In genomic region chr2:83827618-83828017, GRCh38 we compare ENCODE assay signal across 22 cellular contexts.
DNase-seq lines count a peak whose midpoint lies in the region; ATAC-seq and TF ChIP-seq lines count a peak whose summit lies in the region.
"Had no signal": no experiment of that assay in that cellular context is flagged by ENCODE, and none has a peak within 500 bp of the region (broad histone marks: within the 10 kb centered on the region; RNA-seq: fewer than 3 reads in every experiment).

No MANE protein-coding gene starts in this region.

- BruUV-seq in PC-3 (replicated peaks; lab: Mats Ljungman, UMichigan): no TSS peak

- CTCF ChIA-PET in PC-3 (lab: Charles Lee): no interaction called here

- DNase-seq in DMS53 (lab: John Stamatoyannopoulos, UW) (peak; percentile 12), DMS53 treated with DMSO at 0.1 percent for 48 hours (lab: John Stamatoyannopoulos, UW; ENCODE audit: unreplicated experiment) (no peak), PC-3 (peak; percentile 3), endothelial cell (ENCODE audit: low spot score) (no peak), retinal pigment epithelial cell (ENCODE audit: low read depth) (peak; percentile 0), UCSD-AML1 (lab: John Stamatoyannopoulos, UW; ENCODE audit: unreplicated experiment) (no peak)
- DNase-seq: activated CD4-positive, alpha-beta T cell treated with anti-CD3 and anti-CD28 coated beads for 36 hours; dorsolateral prefrontal cortex; NCI-H1417; NCI-H526 treated with DMSO at 0.1 percent for 48 hours; OCI-M1; SJCRH30; stimulated activated CD4-positive, alpha-beta T cell treated with anti-CD3 and anti-CD28 coated beads, Interleukin-12 subunit alpha, Interleukin-12 subunit beta, amount 100 ng/mL, for 4 hours; stimulated activated CD8-positive, alpha-beta memory T cell treated with anti-CD3 and anti-CD28 coated beads, Interleukin-4, amount 100 ng/mL, for 48 hours; T1000 had no signal

- TF ChIP-seq CTCF in PC-3 (conservative IDR thresholded peaks at IDR 0.05; ENCODE audit: low read depth, low read length) (peak; percentile 58), endothelial cell (IDR thresholded peaks at IDR 0.05; ENCODE audit: unreplicated experiment) (peak; percentile 13), retinal pigment epithelial cell (conservative IDR thresholded peaks at IDR 0.05; ENCODE audit: low read depth, low read length) (peak; percentile 40)

- H3K4me2 ChIP-seq in PC-3 (ENCODE audit: low read length): no peak overlapping the region
- H3K4me2 ChIP-seq: A549, BLaER1 had no signal

- peaks cover 3% of the 10 kb centered on the region for H3K27me3 Mint-ChIP-seq in endothelial cell (ENCODE audit: unreplicated experiment)

- ATAC-seq in PC-3: no peak
- no peak for ATAC-seq in HG03039 (IDR thresholded peaks at IDR 0.05; ENCODE audit: unreplicated experiment)
- no peak for ATAC-seq in GM19463 (IDR thresholded peaks at IDR 0.05; ENCODE audit: unreplicated experiment)
- ATAC-seq: A549; activated CD4-positive, alpha-beta T cell treated with anti-CD3 and anti-CD28 coated beads for 36 hours; gastroesophageal sphincter had no signal

- H3K9me2 ChIP-seq in PC-3 (replicated peaks; ENCODE audit: low read length): no peaks in the 10 kb centered on the region

- no peak overlapping the region for H3K9ac ChIP-seq in PC-3 (ENCODE audit: low read length)
- H3K9ac ChIP-seq: BLaER1 had no signal

- H3K9me3 ChIP-seq in PC-3 (ENCODE audit: low read length): no peaks in the 10 kb centered on the region
- H3K9me3 ChIP-seq: A549, BLaER1, SJCRH30 had no signal

- H4K20me1 ChIP-seq in PC-3 (ENCODE audit: low read length): no peaks in the 10 kb centered on the region
- H4K20me1 ChIP-seq: BLaER1 had no signal

- no peak overlapping the region for H2AFZ ChIP-seq in PC-3 (ENCODE audit: low read length)

- H3K79me2 ChIP-seq in PC-3 (ENCODE audit: low read length): no peaks in the 10 kb centered on the region

- no peaks in the 10 kb centered on the region for H3K9me3 Mint-ChIP-seq in endothelial cell (ENCODE audit: unreplicated experiment)
- H3K9me3 Mint-ChIP-seq: activated T-helper 2 cell treated with anti-CD3 and anti-CD28 coated beads, Interferon-gamma antibody, Interleukin-2, Interleukin-4, amounts not matched to agents 10 μg/mL and 5 μg/mL and 100 μg/mL, durations not matched to agents 14 hours and 24 hours and 36 hours had no signal

- H3K27me3 ChIP-seq in PC-3 (ENCODE audit: low read length): no peaks in the 10 kb centered on the region
- H3K27me3 ChIP-seq: BLaER1, cardiac muscle cell, gastroesophageal sphincter, SJCRH30 had no signal

- no peak overlapping the region for H3K4me3 Mint-ChIP-seq in endothelial cell (ENCODE audit: unreplicated experiment)
- H3K4me3 Mint-ChIP-seq: activated CD4-positive, alpha-beta T cell treated with anti-CD3 and anti-CD28 coated beads for 36 hours had no signal

- POLR2A ChIA-PET in PC-3 (lab: Charles Lee; ENCODE audit: unreplicated experiment): no interaction called here

- H3K27ac Mint-ChIP-seq in endothelial cell (ENCODE audit: unreplicated experiment): no peak overlapping the region
- H3K27ac Mint-ChIP-seq: activated CD4-positive, alpha-beta T cell treated with anti-CD3 and anti-CD28 coated beads for 36 hours; activated T-helper 2 cell treated with anti-CD3 and anti-CD28 coated beads, Interferon-gamma antibody, Interleukin-2, Interleukin-4, amounts not matched to agents 10 μg/mL and 5 μg/mL and 100 μg/mL, durations not matched to agents 14 hours and 24 hours and 36 hours had no signal

- H3K4me1 ChIP-seq in PC-3 (ENCODE audit: insufficient read depth, low read length): no peaks in the 10 kb centered on the region
- H3K4me1 ChIP-seq: A549, BLaER1, gastroesophageal sphincter, SJCRH30 had no signal

- H3K27ac ChIP-seq in PC-3 (ENCODE audit: low read length): no peak overlapping the region
- H3K27ac ChIP-seq: A549, BLaER1, cardiac muscle cell, dorsolateral prefrontal cortex, gastroesophageal sphincter, SJCRH30 had no signal

- H3K4me1 Mint-ChIP-seq in endothelial cell (ENCODE audit: unreplicated experiment): no peaks in the 10 kb centered on the region
- H3K4me1 Mint-ChIP-seq: activated CD4-positive, alpha-beta T cell treated with anti-CD3 and anti-CD28 coated beads for 36 hours had no signal

- H3K4me3 ChIP-seq in PC-3 (ENCODE audit: low read length) (no peak overlapping the region), retinal pigment epithelial cell (ENCODE audit: low read length) (no peak overlapping the region)
- H3K4me3 ChIP-seq: A549, BLaER1, cardiac muscle cell, dorsolateral prefrontal cortex, gastroesophageal sphincter, SJCRH30 had no signal

- H3K36me3 Mint-ChIP-seq in endothelial cell (ENCODE audit: low read depth, unreplicated experiment): no peaks in the 10 kb centered on the region

- H3F3A ChIP-seq in PC-3 (ENCODE audit: low read length, unreplicated experiment): no peaks in the 10 kb centered on the region

- H3K36me3 ChIP-seq in PC-3 (ENCODE audit: low read depth, low read length): no peaks in the 10 kb centered on the region
- H3K36me3 ChIP-seq: BLaER1, cardiac muscle cell, gastroesophageal sphincter, SJCRH30 had no signal

- intact Hi-C loops in PC-3 (cut with micrococcal nuclease): no loop called here

Comparison
In these comparisons a context has a peak if more than half of its experiments do, and no peak if none do; other contexts are left out.
1. DNase-seq: peak in DMS53 (single experiment), PC-3 (single experiment) and retinal pigment epithelial cell (single experiment); none in DMS53 treated with DMSO at 0.1 percent for 48 hours (single experiment), endothelial cell (single experiment) and UCSD-AML1 (single experiment).
2. Peak in every context shown above with its lines, with median percentiles within 50 percentile points of each other: CTCF ChIP-seq.